28 cellular contexts compared by ENCODE assay signal in genomic region chr1:13818926-13819325, GRCh38.
"Had no signal": no experiment of that assay in that cellular context is flagged by ENCODE, and none has a peak within 500 bp of the region (broad histone marks: within the 10 kb centered on the region; RNA-seq: fewer than 3 reads in every experiment).

No MANE protein-coding gene starts in this region.

- H3K36me3 ChIP-seq: colonic mucosa, prostate gland, uterus had no signal

- H3K27me3 ChIP-seq: colonic mucosa, esophagus squamous epithelium, heart right ventricle, left lung, right atrium auricular region, tibial nerve, upper lobe of left lung, uterus had no signal

- ATAC-seq: effector memory CD8-positive, alpha-beta T cell; heart right ventricle; left cardiac atrium; naive thymus-derived CD8-positive, alpha-beta T cell; stimulated activated memory B cell treated with anti-CD40 and anti-IgM and Interleukin-4, amounts not matched to agents 10 μg/mL and 1 μg/mL and 100 μg/mL, for 72 hours; stimulated activated naive CD8-positive, alpha-beta T cell treated with anti-CD3 and anti-CD28 coated beads, Interleukin-15, Interleukin-2, amounts not matched to agents 100 U/mL and 50 U/mL, for 24 hours had no signal

- H3K27ac ChIP-seq: colonic mucosa, heart right ventricle, left lung, prostate gland, right atrium auricular region, thoracic aorta, tibial nerve, upper lobe of left lung, uterus had no signal

- H3K4me1 ChIP-seq: colonic mucosa, heart right ventricle, left lung, prostate gland, right atrium auricular region, tibial nerve, upper lobe of left lung, uterus had no signal

- FAIRE-seq: endometrium, islet of Langerhans had no signal

- H3K9me3 ChIP-seq: colonic mucosa, esophagus squamous epithelium, heart right ventricle, left lung, prostate gland, right atrium auricular region, thoracic aorta, tibial nerve, upper lobe of left lung, uterus had no signal

- H3K4me3 ChIP-seq: colonic mucosa, esophagus squamous epithelium, heart right ventricle, left lung, prostate gland, right atrium auricular region, thoracic aorta, tibial nerve, upper lobe of left lung, uterus had no signal

- DNase-seq: colonic mucosa; dermis blood vessel endothelial cell; effector memory CD8-positive, alpha-beta T cell; erythroblast; esophagus squamous epithelium; foreskin melanocyte; glutamatergic neuron; heart right ventricle; hippocampal formation; left cardiac atrium; left lung; mesendoderm; nephron progenitor cell; nucleus accumbens; stimulated activated CD4-positive, alpha-beta T cell treated with anti-CD3 and anti-CD28 coated beads, Interleukin-2, amount 100 ng/mL, for 24 hours; stimulated activated CD4-positive, alpha-beta T cell treated with anti-CD3 and anti-CD28 coated beads, Interleukin-4, amount 100 ng/mL, for 24 hours; stimulated activated naive CD8-positive, alpha-beta T cell treated with anti-CD3 and anti-CD28 coated beads, Interleukin-15, Interleukin-2, amounts not matched to agents 100 U/mL and 50 U/mL, for 24 hours; substantia nigra; upper lobe of left lung; uterus had no signal
